Comparison of ENCODE assay signal across 8 cellular contexts in the genomic region with DNA sequence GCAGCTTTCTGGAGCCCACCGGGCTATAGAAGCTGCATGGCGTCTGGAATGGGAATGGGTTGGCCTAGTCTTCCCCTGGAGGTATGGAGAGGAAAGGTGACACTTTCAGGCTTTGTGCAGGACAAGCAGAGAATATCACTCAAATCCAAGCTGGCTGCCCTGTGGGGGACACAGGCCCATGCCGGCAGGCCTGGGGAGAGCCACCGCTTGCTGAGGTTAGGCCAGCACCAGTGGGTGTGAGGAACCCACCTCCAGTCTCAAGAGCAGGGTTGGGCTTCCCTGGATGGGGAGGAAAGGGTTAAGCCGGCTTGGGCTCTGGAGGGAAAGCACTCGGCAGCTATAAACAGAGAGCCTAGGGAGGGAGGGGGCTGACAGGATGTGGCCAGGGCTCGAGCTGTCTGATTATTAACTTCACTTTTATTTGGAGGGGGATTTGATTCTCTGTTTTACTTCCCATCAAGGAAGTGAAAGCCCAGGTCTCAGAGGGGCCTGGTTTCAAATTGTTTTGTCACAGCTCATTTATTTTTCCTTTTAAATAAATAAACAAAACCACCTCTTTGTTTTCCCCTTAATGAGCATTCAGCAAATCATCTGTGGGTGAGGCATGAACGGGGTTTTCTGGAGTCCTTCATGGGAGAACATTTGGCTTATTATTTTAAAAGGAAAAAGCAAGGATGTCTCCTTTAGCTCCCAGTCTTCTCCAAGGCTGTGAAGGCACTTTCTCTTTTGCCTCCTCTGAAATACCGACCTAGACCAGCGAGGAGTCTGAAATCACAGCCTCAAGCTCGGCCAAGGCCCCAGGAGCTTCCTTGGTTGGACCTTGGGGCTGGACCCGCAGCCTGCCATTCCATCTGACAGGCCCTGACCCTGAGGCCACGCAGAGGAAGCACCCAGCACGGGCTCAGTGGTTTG. TPM values are rescaled to one million over a fixed set of nuclear protein-coding genes. Genes with fewer than 3 reads are reported as not detected.
A peak's percentile ranks its signal among the peaks of the same experiment; 100 is the strongest.
DNase-seq lines count a peak whose midpoint lies in the region; ATAC-seq, FAIRE-seq and TF ChIP-seq lines count a peak whose summit lies in the region.

No MANE protein-coding gene starts in this region.

- no peaks in the 10 kb centered on the region for H3K36me3 Mint-ChIP-seq in activated B cell treated with CpG ODN at 0.5 μM for 24 hours (ENCODE audit: low read depth)

- DNase-seq in C1 segment of cervical spinal cord (lab: John Stamatoyannopoulos, UW) (peak in 8 of 14 donors; percentile 19 to 64 (median 36)), KBM-7 (peak; percentile 85), activated B cell treated with CpG ODN at 0.5 μM for 24 hours (peak; percentile 49), urothelium cell line (ENCODE audit: low spot score) (peak; percentile 88)

- intact Hi-C loops in activated B cell treated with CpG ODN at 0.5 μM for 24 hours (cut with micrococcal nuclease) = loop anchor here (1.0 to 2.0 kb wide), 3 partner anchors 8 to 72 kb away; no protein-coding TSS in a partner anchor

- in situ Hi-C loops in GM18951 (cut with MboI; ENCODE audit: low sequenced_read_pairs, unreplicated experiment) (loop anchor here (10.0 to 25.0 kb wide), 2 partner anchors 570 to 877 kb away; no protein-coding TSS in a partner anchor), KBM-7 (cut with MboI; ENCODE audit: low pct_unique_long_range_greater_than_20kb, low sequenced_read_pairs) (loop anchor here (25.0 kb wide), 2 partner anchors 577 to 877 kb away; no protein-coding TSS in a partner anchor)

- peaks cover 31 to 37% of the 10 kb centered on the region in 2 donors for H3K4me1 ChIP-seq in muscle layer of duodenum (ENCODE audit: control insufficient read depth in 1 of 2, insufficient read depth in 2 of 2, low read length in 2 of 2)

- ATAC-seq in activated B cell treated with CpG ODN at 0.5 μM for 24 hours (ENCODE audit: low read depth) = peak; percentile 43
- no peak for ATAC-seq in HG03439 (IDR thresholded peaks at IDR 0.05; ENCODE audit: unreplicated experiment)

- no peak for TF ChIP-seq CTCF in activated B cell treated with CpG ODN at 0.5 μM for 24 hours (IDR thresholded peaks at IDR 0.05)

- FAIRE-seq in endometrium (lab: Jason Lieb, UNC) (peak; percentile 33), urothelium cell line (lab: Jason Lieb, UNC) (peak; percentile 82)

- peak overlapping the region; percentile 35 to 43 for H3K4me3 ChIP-seq in muscle layer of duodenum (ENCODE audit: low read depth in 1 of 2, low read length in 2 of 2)

- POLR2A ChIA-PET in activated B cell treated with CpG ODN at 0.5 μM for 24 hours (lab: Charles Lee) = interaction anchor here (0.6 to 23.4 kb wide), 47 partner anchors 10 to 998 kb away, joined by 3 to 2953 read pairs (median 5); a partner anchor contains a TSS

- H3K27me3 Mint-ChIP-seq in activated B cell treated with CpG ODN at 0.5 μM for 24 hours = no peaks in the 10 kb centered on the region

- H3K4me3 Mint-ChIP-seq in activated B cell treated with CpG ODN at 0.5 μM for 24 hours = peak overlapping the region; percentile 89

- no peaks in the 10 kb centered on the region for H3K27me3 ChIP-seq in muscle layer of duodenum (ENCODE audit: low read depth, low read length)

- H3K27ac ChIP-seq in muscle layer of duodenum (ENCODE audit: low read length) = peak overlapping the region; percentile 97

- H3K4me1 Mint-ChIP-seq in activated B cell treated with CpG ODN at 0.5 μM for 24 hours = peaks cover 86% of the 10 kb centered on the region

- CTCF ChIA-PET in activated B cell treated with CpG ODN at 0.5 μM for 24 hours (lab: Charles Lee) = interaction anchor here (0.7 to 8.4 kb wide), 17 partner anchors 14 to 870 kb away, joined by 3 to 135 read pairs (median 5); a partner anchor contains a TSS

- H3K9me3 Mint-ChIP-seq in activated B cell treated with CpG ODN at 0.5 μM for 24 hours = no peaks in the 10 kb centered on the region

- no peaks in the 10 kb centered on the region for H3K36me3 ChIP-seq in muscle layer of duodenum (ENCODE audit: control insufficient read depth in 1 of 2, insufficient read depth in 2 of 2, low read length in 2 of 2)

- no peaks in the 10 kb centered on the region for H3K9me3 ChIP-seq in muscle layer of duodenum (ENCODE audit: control insufficient read depth in 1 of 2, low read length in 2 of 2)

- peak overlapping the region; percentile 93 for H3K27ac Mint-ChIP-seq in activated B cell treated with CpG ODN at 0.5 μM for 24 hours

- TF ChIP-seq POLR2A in GM18951 (IDR thresholded peaks at IDR 0.05; ENCODE audit: extremely low read depth, insufficient read depth, insufficient read length) = peak; percentile 42

RNA-seq across cellular contexts. Expression of a gene that starts 21.8 kb away (rescaled TPM):
- total RNA-seq in activated B cell treated with CpG ODN at 0.5 μM for 24 hours = 814 and 884 TPM in 2 replicates

Comparison
In these comparisons a context has a peak if more than half of its experiments do, and no peak if none do; other contexts are left out.
1. DNase-seq: peak in every context shown above with its lines; median percentile 88 in urothelium cell line; 85 in KBM-7; 49 in activated B cell treated with CpG ODN at 0.5 μM for 24 hours; 36 in C1 segment of cervical spinal cord.